ENCODE assay signal across 25 cellular contexts in genomic region chr9:87239312-87239711, GRCh38.
"Had no signal": no experiment of that assay in that cellular context is flagged by ENCODE, and none has a peak within 500 bp of the region (broad histone marks: within the 10 kb centered on the region; RNA-seq: fewer than 3 reads in every experiment).

No MANE protein-coding gene starts in this region.

- H3K4me3 ChIP-seq: neural progenitor cell, right atrium auricular region, stomach, tibial nerve had no signal

- DNase-seq: activated CD4-positive, alpha-beta T cell treated with anti-CD3 and anti-CD28 coated beads for 48 hours; activated CD4-positive, alpha-beta T cell treated with anti-CD3 and anti-CD28 coated beads, Interleukin-2, amount 50 U/mL, for 48 hours; activated CD8-positive, alpha-beta memory T cell treated with anti-CD3 and anti-CD28 coated beads for 24 hours; activated gamma-delta T cell; activated naive CD4-positive, alpha-beta T cell treated with anti-CD3 and anti-CD28 coated beads, Interleukin-2, amount 10 ng/mL, durations not matched to agents 7 days and 5 days; activated T-cell treated with anti-CD3 and anti-CD28 coated beads, Interleukin-2, amount 50 U/mL, for 1 hour; amygdala; effector memory CD8-positive, alpha-beta T cell; erythroblast; foreskin fibroblast; hippocampal formation; midbrain; naive thymus-derived CD8-positive, alpha-beta T cell; occipital lobe; stimulated activated CD4-positive, alpha-beta T cell treated with anti-CD3 and anti-CD28 coated beads, Interleukin-15, amount 100 ng/mL, for 24 hours; stimulated activated CD4-positive, alpha-beta T cell treated with anti-CD3 and anti-CD28 coated beads, Interleukin-2, amount 100 ng/mL, for 24 hours; stimulated activated naive B cell treated with anti-CD40 and anti-IgM and Interleukin-4, amounts not matched to agents 10 μg/mL and 1 μg/mL and 100 μg/mL, for 72 hours; stomach; WERI-Rb-1 had no signal

- H3K27me3 Mint-ChIP-seq: activated naive CD4-positive, alpha-beta T cell treated with anti-CD3 and anti-CD28 coated beads, Interleukin-2, amount 10 ng/mL, durations not matched to agents 7 days and 5 days; memory B cell; stimulated activated naive B cell treated with anti-CD40 and anti-IgM and Interleukin-4, amounts not matched to agents 10 μg/mL and 1 μg/mL and 100 μg/mL, for 72 hours had no signal

- H3K27ac ChIP-seq: neural progenitor cell, right atrium auricular region, stomach, WERI-Rb-1 had no signal

- H3K27me3 ChIP-seq: neural progenitor cell, right atrium auricular region, tibial nerve had no signal

- H3K4me3 Mint-ChIP-seq: activated naive CD4-positive, alpha-beta T cell treated with anti-CD3 and anti-CD28 coated beads, Interleukin-2, amount 10 ng/mL, durations not matched to agents 7 days and 5 days; central memory CD8-positive, alpha-beta T cell; effector memory CD8-positive, alpha-beta T cell; memory B cell; naive thymus-derived CD8-positive, alpha-beta T cell; neural progenitor cell; stimulated activated naive B cell treated with anti-CD40 and anti-IgM and Interleukin-4, amounts not matched to agents 10 μg/mL and 1 μg/mL and 100 μg/mL, for 72 hours had no signal

- H2AFZ ChIP-seq: neural progenitor cell had no signal

- H3K4me1 Mint-ChIP-seq: activated naive CD4-positive, alpha-beta T cell treated with anti-CD3 and anti-CD28 coated beads, Interleukin-2, amount 10 ng/mL, durations not matched to agents 7 days and 5 days; central memory CD8-positive, alpha-beta T cell; memory B cell; naive thymus-derived CD8-positive, alpha-beta T cell; neural progenitor cell; stimulated activated naive B cell treated with anti-CD40 and anti-IgM and Interleukin-4, amounts not matched to agents 10 μg/mL and 1 μg/mL and 100 μg/mL, for 72 hours had no signal

- H3K36me3 Mint-ChIP-seq: activated naive CD4-positive, alpha-beta T cell treated with anti-CD3 and anti-CD28 coated beads, Interleukin-2, amount 10 ng/mL, durations not matched to agents 7 days and 5 days; memory B cell; naive thymus-derived CD8-positive, alpha-beta T cell; neural progenitor cell; stimulated activated naive B cell treated with anti-CD40 and anti-IgM and Interleukin-4, amounts not matched to agents 10 μg/mL and 1 μg/mL and 100 μg/mL, for 72 hours had no signal

- H3K36me3 ChIP-seq: neural progenitor cell, right atrium auricular region, stomach, tibial nerve, WERI-Rb-1 had no signal

- ATAC-seq: activated CD4-positive, CD25-positive, alpha-beta regulatory T cell treated with anti-CD3 and anti-CD28 coated beads, Interleukin-2, amount 50 U/mL, for 24 hours; effector memory CD8-positive, alpha-beta T cell; naive thymus-derived CD8-positive, alpha-beta T cell; stimulated activated naive B cell treated with anti-CD40 and anti-IgM and Interleukin-4, amounts not matched to agents 10 μg/mL and 1 μg/mL and 100 μg/mL, for 72 hours had no signal

- H3K4me2 ChIP-seq: neural progenitor cell had no signal

- H3K9me3 Mint-ChIP-seq: activated naive CD4-positive, alpha-beta T cell treated with anti-CD3 and anti-CD28 coated beads, Interleukin-2, amount 10 ng/mL, durations not matched to agents 7 days and 5 days; central memory CD8-positive, alpha-beta T cell; effector memory CD8-positive, alpha-beta T cell; naive thymus-derived CD8-positive, alpha-beta T cell; neural progenitor cell; stimulated activated naive B cell treated with anti-CD40 and anti-IgM and Interleukin-4, amounts not matched to agents 10 μg/mL and 1 μg/mL and 100 μg/mL, for 72 hours had no signal

- H3K9ac ChIP-seq: neural progenitor cell had no signal

- H3K4me1 ChIP-seq: neural progenitor cell, right atrium auricular region, stomach had no signal

- H3K9me3 ChIP-seq: right atrium auricular region, stomach, tibial nerve had no signal

- H3K27ac Mint-ChIP-seq: activated naive CD4-positive, alpha-beta T cell treated with anti-CD3 and anti-CD28 coated beads, Interleukin-2, amount 10 ng/mL, durations not matched to agents 7 days and 5 days; effector memory CD8-positive, alpha-beta T cell; memory B cell; naive thymus-derived CD8-positive, alpha-beta T cell; neural progenitor cell; stimulated activated naive B cell treated with anti-CD40 and anti-IgM and Interleukin-4, amounts not matched to agents 10 μg/mL and 1 μg/mL and 100 μg/mL, for 72 hours had no signal
